In the genomic region with DNA sequence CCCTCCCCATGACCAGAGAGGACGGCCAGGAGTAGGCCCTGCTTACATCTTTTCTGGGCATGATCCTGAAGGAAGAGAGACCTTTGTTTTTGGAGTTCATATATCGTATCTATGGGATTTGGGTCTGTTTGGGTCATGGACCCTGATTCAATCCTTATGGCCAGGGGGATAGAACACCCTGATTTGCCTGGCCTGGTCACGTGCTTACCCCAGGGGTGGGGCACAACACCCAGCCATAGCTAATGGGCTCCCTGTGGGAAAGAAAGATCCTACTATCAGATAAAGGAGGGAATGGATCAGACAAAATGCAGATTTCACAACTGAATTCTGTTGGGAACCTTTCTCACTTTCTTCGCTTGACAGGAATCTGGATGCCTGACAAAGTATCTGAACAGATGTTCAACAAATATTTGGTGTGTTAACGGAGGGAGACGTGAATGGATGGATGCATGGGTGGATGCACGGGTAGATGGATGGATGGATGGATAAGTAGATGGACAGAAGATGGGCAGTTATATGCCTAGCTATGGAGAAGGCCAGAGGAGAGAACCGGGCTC, we compare ENCODE assay signal across 24 cellular contexts.
DNase-seq lines count a peak whose midpoint lies in the region; ATAC-seq and TF ChIP-seq lines count a peak whose summit lies in the region.
"Had no signal": no experiment of that assay in that cellular context is flagged by ENCODE, and none has a peak within 500 bp of the region (broad histone marks: within the 10 kb centered on the region; RNA-seq: fewer than 3 reads in every experiment).

No MANE protein-coding gene starts in this region.

- H3K9me3 Mint-ChIP-seq in nephron: no peaks in the 10 kb centered on the region
- H3K9me3 Mint-ChIP-seq: CD14-positive monocyte; CD8-positive, alpha-beta memory T cell; HFFc6; IgD-negative memory B cell had no signal

- TF ChIP-seq CTCF in left ventricle myocardium inferior (IDR thresholded peaks at IDR 0.05; ENCODE audit: borderline replicate concordance) (no peak), heart right ventricle (IDR thresholded peaks at IDR 0.05) (peak in 1 of 9 donors; percentile 3), adrenal gland (IDR thresholded peaks at IDR 0.05) (no peak), nephron (IDR thresholded peaks at IDR 0.05; ENCODE audit: unreplicated experiment in 3 of 3) (no peak), vagina (IDR thresholded peaks at IDR 0.05) (no peak)

- peak overlapping the region; percentile 28 to 90 (median 75) for H3K27ac Mint-ChIP-seq in nephron
- H3K27ac Mint-ChIP-seq: CD8-positive, alpha-beta memory T cell; HFFc6 had no signal

- H3K36me3 ChIP-seq in left ventricle myocardium inferior: no peaks in the 10 kb centered on the region
- H3K36me3 ChIP-seq in heart right ventricle: no peaks in the 10 kb centered on the region
- no peaks in the 10 kb centered on the region for H3K36me3 ChIP-seq in adrenal gland (replicated peaks in 1 of 2)
- H3K36me3 ChIP-seq in vagina: no peaks in the 10 kb centered on the region
- H3K36me3 ChIP-seq: BE2C, HAP-1, SJSA1 had no signal

- no peak for ATAC-seq in heart right ventricle
- ATAC-seq: PC-3 had no signal

- H3K27me3 ChIP-seq in left ventricle myocardium inferior (ENCODE audit: low read depth) (peaks cover 39% of the 10 kb centered on the region), heart right ventricle (peaks cover 0 to 8% (median 0%) of the 10 kb centered on the region in 7 donors), adrenal gland (no peaks in the 10 kb centered on the region), vagina (no peaks in the 10 kb centered on the region)
- H3K27me3 ChIP-seq: BE2C, SJSA1 had no signal

- no peak for TF ChIP-seq POLR2A in adrenal gland (IDR thresholded peaks at IDR 0.05)
- no peak for TF ChIP-seq POLR2A in vagina (IDR thresholded peaks at IDR 0.05)

- H3K9me3 ChIP-seq in left ventricle myocardium inferior (replicated peaks): no peaks in the 10 kb centered on the region
- no peaks in the 10 kb centered on the region for H3K9me3 ChIP-seq in heart right ventricle
- H3K9me3 ChIP-seq in adrenal gland (replicated peaks in 1 of 3): no peaks in the 10 kb centered on the region
- H3K9me3 ChIP-seq in vagina: no peaks in the 10 kb centered on the region
- H3K9me3 ChIP-seq: BE2C, HAP-1, SJSA1 had no signal

- WGBS in heart right ventricle, 2 donors: 69 to 78% methylated on average over 8 of the region's 8 CpGs
- WGBS in adrenal gland, 4 donors: 87 to 91% (median 90%) methylated on average over 8 of the region's 8 CpGs

- H3K4me1 Mint-ChIP-seq in nephron: peaks cover 85% of the 10 kb centered on the region
- H3K4me1 Mint-ChIP-seq: IgD-negative memory B cell had no signal

- peaks cover 26% of the 10 kb centered on the region for H3K4me1 ChIP-seq in left ventricle myocardium inferior
- H3K4me1 ChIP-seq in heart right ventricle: peaks cover 0 to 37% (median 9%) of the 10 kb centered on the region in 9 donors
- peaks cover 17 to 42% of the 10 kb centered on the region in 2 donors for H3K4me1 ChIP-seq in adrenal gland (replicated peaks in 1 of 2)
- H3K4me1 ChIP-seq in vagina: peaks cover 44% of the 10 kb centered on the region
- H3K4me1 ChIP-seq: HAP-1, SJSA1 had no signal

- H3K27me3 Mint-ChIP-seq in nephron (ENCODE audit: low read depth): peaks cover 16% of the 10 kb centered on the region
- H3K27me3 Mint-ChIP-seq: IgD-negative memory B cell had no signal

- DNase-seq in left ventricle myocardium inferior (no peak), heart right ventricle (no peak), adrenal gland (no peak), vagina (ENCODE audit: extremely low spot score in 2 of 2) (no peak), COLO668 (lab: John Stamatoyannopoulos, UW; ENCODE audit: unreplicated experiment) (no peak), NAMALWA (ENCODE audit: low spot score) (no peak)
- DNase-seq: Calu3; CD8-positive, alpha-beta memory T cell; GF-D8; GOT3; HFFc6; NCI-H1092; NCI-H1417 treated with DMSO at 0.1 percent for 48 hours; NCI-H187 treated with DMSO at 0.1 percent for 48 hours; NCI-H526; NCI-H82; NK-92 treated with Interleukin-12 subunit alpha and Interleukin-12 subunit beta, amount 100 ng/mL, for 24 hours; PC-3 had no signal

- H3K4me3 Mint-ChIP-seq in nephron: no peak overlapping the region
- H3K4me3 Mint-ChIP-seq: CD14-positive monocyte; CD8-positive, alpha-beta memory T cell; HFFc6; IgD-negative memory B cell had no signal

- no peaks in the 10 kb centered on the region for H3K36me3 Mint-ChIP-seq in nephron (ENCODE audit: low read depth)
- H3K36me3 Mint-ChIP-seq: CD14-positive monocyte; CD8-positive, alpha-beta memory T cell had no signal

- intact Hi-C loops in left ventricle myocardium inferior (cut with micrococcal nuclease): no loop called here
- intact Hi-C loops in heart right ventricle (cut with DNase I): no loop called here
- intact Hi-C loops in adrenal gland (cut with DNase I): no loop called here
- intact Hi-C loops in vagina (cut with DNase I): no loop called here

- H3K27ac ChIP-seq in left ventricle myocardium inferior (replicated peaks) (peak overlapping the region; percentile 53), heart right ventricle (peak overlapping the region in 3 of 10 donors; percentile 7 to 42 (median 40)), adrenal gland (peak overlapping the region; percentile 22 to 94 (median 79)), vagina (peak overlapping the region; percentile 77)
- H3K27ac ChIP-seq: SJSA1 had no signal

- H3K4me3 ChIP-seq in left ventricle myocardium inferior (no peak overlapping the region), heart right ventricle (no peak overlapping the region), adrenal gland (no peak overlapping the region), vagina (peak overlapping the region in 1 of 2 donors; percentile 2)
- H3K4me3 ChIP-seq: HAP-1, SJSA1 had no signal
